In genomic region chr20:64057628-64058498, GRCh38 we compare ENCODE assay signal across 8 cellular contexts. TPM values are rescaled to one million over a fixed set of nuclear protein-coding genes. Genes with fewer than 3 reads are reported as not detected.
DNase-seq lines count a peak whose midpoint lies in the region; ATAC-seq and TF ChIP-seq lines count a peak whose summit lies in the region.

No MANE protein-coding gene starts in this region.

- no peaks in the 10 kb centered on the region for H3K36me3 ChIP-seq in hepatocyte (replicated peaks; ENCODE audit: insufficient read depth, low read depth)

- no peak overlapping the region for H2AFZ ChIP-seq in hepatocyte

- H3K79me2 ChIP-seq in hepatocyte: no peaks in the 10 kb centered on the region

- no peak overlapping the region for H3K4me3 ChIP-seq in hepatocyte

- ATAC-seq in HG03095 (IDR thresholded peaks at IDR 0.05; ENCODE audit: unreplicated experiment): no peak

- no peak overlapping the region for H3K4me2 ChIP-seq in hepatocyte

- no peaks in the 10 kb centered on the region for H4K20me1 ChIP-seq in hepatocyte (ENCODE audit: insufficient read depth, poor library complexity, severe bottlenecking)

- peak; percentile 79 for TF ChIP-seq CTCF in hepatocyte (IDR thresholded peaks at IDR 0.05; ENCODE audit: poor library complexity)

- H3K9me2 ChIP-seq in hepatocyte (replicated peaks; ENCODE audit: insufficient read depth): no peaks in the 10 kb centered on the region

- no peak overlapping the region for H3K27ac ChIP-seq in hepatocyte

- 39% methylated on average over 32 of the region's 33 CpGs for WGBS in hepatocyte (ENCODE audit: low lambda C conversion rate, missing lambda C conversion rate)

- peak; percentile 34 for DNase-seq in DMS153 treated with DMSO at 0.1 percent for 48 hours (lab: John Stamatoyannopoulos, UW; ENCODE audit: unreplicated experiment)
- no peak for DNase-seq in DMS153 (lab: John Stamatoyannopoulos, UW)
- DNase-seq in NCI-H1048 (lab: John Stamatoyannopoulos, UW): peak; percentile 35
- peak; percentile 55 to 74 (median 67) for DNase-seq in T-helper 1 cell
- DNase-seq in amniotic epithelial cell (ENCODE audit: low read depth): peak; percentile 43
- DNase-seq in hepatocyte (ENCODE audit: low spot score): peak; percentile 87
- peak; percentile 85 for DNase-seq in stimulated activated CD4-positive, alpha-beta T cell treated with anti-CD3 and anti-CD28 coated beads, Interleukin-12 subunit alpha, Interleukin-12 subunit beta, amount 100 ng/mL, for 4 hours

- H3K4me1 ChIP-seq in hepatocyte (ENCODE audit: insufficient read depth): peaks cover 27% of the 10 kb centered on the region

- no peaks in the 10 kb centered on the region for H3K9me3 ChIP-seq in hepatocyte (ENCODE audit: low read depth)

- H3K27me3 ChIP-seq in hepatocyte: no peaks in the 10 kb centered on the region

RNA-seq across cellular contexts. Expression of gene TCEA2, which starts 5.1 kb away (rescaled TPM):
- total RNA-seq in hepatocyte: 23.8 and 26.0 TPM in 2 replicates
- 74.2 and 80.0 TPM in 2 replicates for polyA plus RNA-seq in hepatocyte

RNA-seq across cellular contexts. Expression of gene SOX18, which starts 8.4 kb away (rescaled TPM):
- total RNA-seq in hepatocyte: not detected in 2 replicates
- 1.9 and 2.0 TPM in 2 replicates for polyA plus RNA-seq in hepatocyte

RNA-seq across cellular contexts. Expression of gene RGS19, which starts 21.5 kb away (rescaled TPM):
- total RNA-seq in hepatocyte: 8.1 and 8.8 TPM in 2 replicates
- polyA plus RNA-seq in hepatocyte: 10.9 and 13.5 TPM in 2 replicates

RNA-seq across cellular contexts. Expression of gene C20orf204, which starts 21.9 kb away (rescaled TPM):
- 0.57 and 0.72 TPM in 2 replicates for total RNA-seq in hepatocyte
- 0.85 and 1.7 TPM in 2 replicates for polyA plus RNA-seq in hepatocyte

RNA-seq across cellular contexts. Expression of gene OPRL1, which starts 22.0 kb away (rescaled TPM):
- total RNA-seq in hepatocyte: 1.1 and 1.5 TPM in 2 replicates
- polyA plus RNA-seq in hepatocyte: 0.50 and 0.90 TPM in 2 replicates
